In the genomic region with DNA sequence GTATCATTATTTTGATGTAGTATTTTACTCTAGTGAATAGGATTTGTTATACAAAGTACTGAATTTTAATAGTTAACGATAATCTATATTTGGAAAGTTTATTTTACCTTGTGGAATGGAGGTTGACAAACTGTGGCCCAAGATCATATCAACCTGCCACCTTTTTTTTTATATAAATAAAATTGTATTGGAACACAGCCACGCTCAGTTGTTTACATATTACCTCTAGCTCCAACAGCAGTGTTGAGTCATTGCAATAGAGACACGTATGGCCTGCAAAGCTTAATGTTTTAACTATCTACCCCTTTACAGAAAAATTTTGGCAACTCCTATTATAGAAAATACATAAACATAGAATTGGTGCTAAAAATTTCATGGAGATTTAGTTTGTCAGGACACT, we compare ENCODE assay signal across 14 cellular contexts.
A peak's percentile ranks its signal among the peaks of the same experiment; 100 is the strongest.
DNase-seq lines count a peak whose midpoint lies in the region; FAIRE-seq and TF ChIP-seq lines count a peak whose summit lies in the region.
"Had no signal": no experiment of that assay in that cellular context is flagged by ENCODE, and none has a peak within 500 bp of the region (broad histone marks: within the 10 kb centered on the region; RNA-seq: fewer than 3 reads in every experiment).

No MANE protein-coding gene starts in this region.

- peak; percentile 23 for DNase-seq in ELR (ENCODE audit: low read depth)
- DNase-seq in LNCaP clone FGC (ENCODE audit: low read depth) = peak; percentile 83
- DNase-seq in dermis microvascular lymphatic vessel endothelial cell (ENCODE audit: low read depth in 2 of 2) = peak; percentile 16 to 77
- peak; percentile 53 to 66 for DNase-seq in lung microvascular endothelial cell (ENCODE audit: low read depth in 2 of 2)
- no peak for DNase-seq in NAMALWA (ENCODE audit: low spot score)
- DNase-seq in D721Med (ENCODE audit: insufficient read length, low spot score) = no peak
- DNase-seq in CD1c-positive myeloid dendritic cell (ENCODE audit: extremely low spot score) = no peak
- DNase-seq: KG1, NCI-H1417, NCI-H1930, NCI-H2171, NCI-H510A had no signal

- no peak for FAIRE-seq in D721Med (lab: Jason Lieb, UNC)
- FAIRE-seq: GM12892 had no signal

- no peak for TF ChIP-seq CTCF in LNCaP clone FGC (IDR thresholded peaks at IDR 0.05; ENCODE audit: control insufficient read depth, extremely low read depth, insufficient read depth)
- no peak for TF ChIP-seq CTCF in D721Med (IDR thresholded peaks at IDR 0.05; ENCODE audit: insufficient read depth, missing control alignments)

- no peak overlapping the region for H3K4me3 ChIP-seq in LNCaP clone FGC (ENCODE audit: low read depth, low read length)
- H3K4me3 ChIP-seq: GM23338 had no signal

Comparison
In these comparisons a context has a peak if more than half of its experiments do, and no peak if none do; other contexts are left out.
1. DNase-seq: peak in ELR (single experiment), LNCaP clone FGC (single experiment), dermis microvascular lymphatic vessel endothelial cell (2 of 2) and lung microvascular endothelial cell (2 of 2); none in NAMALWA (single experiment), D721Med (single experiment) and CD1c-positive myeloid dendritic cell (single experiment).